Comparison of ENCODE assay signal across 9 cellular contexts in the genomic region with DNA sequence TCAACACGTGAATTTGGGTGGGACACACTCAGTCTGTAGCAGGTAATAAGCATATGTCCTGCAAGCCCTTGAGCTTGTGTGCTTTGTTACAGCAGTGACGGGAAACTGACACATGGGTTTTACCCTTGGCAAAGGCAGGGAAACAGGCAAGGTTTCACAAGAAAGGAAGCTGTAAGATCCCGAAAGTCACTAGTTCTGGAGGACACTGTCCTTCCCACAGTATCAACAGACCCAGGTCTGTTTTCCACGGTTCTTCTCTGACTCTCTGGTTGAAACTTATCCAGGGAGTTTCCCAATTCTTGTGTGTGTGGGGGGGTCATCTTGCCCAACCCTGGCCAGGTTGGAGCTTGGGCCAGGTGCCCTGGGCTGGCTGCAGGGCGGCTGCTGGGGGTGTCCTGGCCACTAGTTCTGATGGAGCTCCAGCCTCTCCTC. TPM values are rescaled to one million over a fixed set of nuclear protein-coding genes. Genes with fewer than 3 reads are reported as not detected.
A peak's percentile ranks its signal among the peaks of the same experiment; 100 is the strongest.
DNase-seq lines count a peak whose midpoint lies in the region; ATAC-seq, FAIRE-seq and TF ChIP-seq lines count a peak whose summit lies in the region.
"Had no signal": no experiment of that assay in that cellular context is flagged by ENCODE, and none has a peak within 500 bp of the region (broad histone marks: within the 10 kb centered on the region; RNA-seq: fewer than 3 reads in every experiment).

No MANE protein-coding gene starts in this region.

- no peaks in the 10 kb centered on the region for H3K36me3 ChIP-seq in MG63
- no peaks in the 10 kb centered on the region for H3K36me3 ChIP-seq in right lobe of liver
- no peaks in the 10 kb centered on the region for H3K36me3 ChIP-seq in upper lobe of right lung
- H3K36me3 ChIP-seq: neural progenitor cell had no signal

- H3K9me3 ChIP-seq in MG63 (no peaks in the 10 kb centered on the region), right lobe of liver (no peaks in the 10 kb centered on the region), upper lobe of right lung (no peaks in the 10 kb centered on the region)

- H3K4me1 Mint-ChIP-seq in dendritic cell treated with granulocyte-macrophage colony-stimulating factor and Interleukin-4, amounts not matched to agents 40 ng/mL and 50 ng/mL, for 4 days (ENCODE audit: low read depth), result peaks cover 11% of the 10 kb centered on the region

- WGBS in right lobe of liver (ENCODE audit: insufficient coverage, low coverage, low lambda C conversion rate, missing lambda C conversion rate), result 18% methylated on average over 3 of the region's 5 CpGs

- H3K4me1 ChIP-seq in right lobe of liver, result peaks cover 0 to 27% (median 12%) of the 10 kb centered on the region in 4 donors
- peaks cover 10% of the 10 kb centered on the region for H3K4me1 ChIP-seq in upper lobe of right lung
- H3K4me1 ChIP-seq: neural progenitor cell had no signal

- H3K4me3 Mint-ChIP-seq in dendritic cell treated with granulocyte-macrophage colony-stimulating factor and Interleukin-4, amounts not matched to agents 40 ng/mL and 50 ng/mL, for 4 days, result no peak overlapping the region

- peaks cover 21% of the 10 kb centered on the region for H3K27me3 Mint-ChIP-seq in dendritic cell treated with granulocyte-macrophage colony-stimulating factor and Interleukin-4, amounts not matched to agents 40 ng/mL and 50 ng/mL, for 4 days

- no peaks in the 10 kb centered on the region for H3K36me3 Mint-ChIP-seq in dendritic cell treated with granulocyte-macrophage colony-stimulating factor and Interleukin-4, amounts not matched to agents 40 ng/mL and 50 ng/mL, for 4 days (ENCODE audit: low read depth)
- H3K36me3 Mint-ChIP-seq: neural progenitor cell had no signal

- TF ChIP-seq POLR2A in right lobe of liver (IDR thresholded peaks at IDR 0.05), result peak; percentile 71

- TF ChIP-seq CTCF in right lobe of liver (IDR thresholded peaks at IDR 0.05) (no peak), upper lobe of right lung (IDR thresholded peaks at IDR 0.05) (no peak)

- FAIRE-seq in urothelium cell line (lab: Jason Lieb, UNC), result no peak

- peak overlapping the region; percentile 19 for H3K27ac Mint-ChIP-seq in dendritic cell treated with granulocyte-macrophage colony-stimulating factor and Interleukin-4, amounts not matched to agents 40 ng/mL and 50 ng/mL, for 4 days

- peak overlapping the region; percentile 70 to 81 (median 78) for H3K27ac ChIP-seq in right lobe of liver
- H3K27ac ChIP-seq in upper lobe of right lung, result peak overlapping the region; percentile 42
- H3K27ac ChIP-seq: neural progenitor cell had no signal

- H3K4me3 ChIP-seq in MG63, result no peak overlapping the region
- H3K4me3 ChIP-seq in right lobe of liver, result no peak overlapping the region
- no peak overlapping the region for H3K4me3 ChIP-seq in upper lobe of right lung
- H3K4me3 ChIP-seq: neural progenitor cell had no signal

- intact Hi-C loops in dendritic cell treated with granulocyte-macrophage colony-stimulating factor and Interleukin-4, amounts not matched to agents 40 ng/mL and 50 ng/mL, for 4 days (cut with micrococcal nuclease), result no loop called here
- intact Hi-C loops in right lobe of liver (cut with DNase I) (no loop called here), upper lobe of right lung (cut with DNase I) (no loop called here)

- DNase-seq in MG63 (peak; percentile 18), right lobe of liver (peak; percentile 77 to 86 (median 85)), upper lobe of right lung (no peak), urothelium cell line (ENCODE audit: low spot score) (no peak)

- H3K27me3 ChIP-seq in MG63, result no peaks in the 10 kb centered on the region
- no peaks in the 10 kb centered on the region for H3K27me3 ChIP-seq in right lobe of liver
- no peaks in the 10 kb centered on the region for H3K27me3 ChIP-seq in upper lobe of right lung
- H3K27me3 ChIP-seq: neural progenitor cell had no signal

- peaks cover 8% of the 10 kb centered on the region for H3K9me3 Mint-ChIP-seq in dendritic cell treated with granulocyte-macrophage colony-stimulating factor and Interleukin-4, amounts not matched to agents 40 ng/mL and 50 ng/mL, for 4 days

- ATAC-seq in right lobe of liver, result peak; percentile 77 to 85 (median 79)
- ATAC-seq in upper lobe of right lung, result peak; percentile 79
- no peak for ATAC-seq in activated CD4-positive, CD25-positive, alpha-beta regulatory T cell treated with anti-CD3 and anti-CD28 coated beads, Interleukin-2, amount 50 U/mL, for 24 hours
- ATAC-seq in HG02759 (IDR thresholded peaks at IDR 0.05; ENCODE audit: unreplicated experiment), result no peak

RNA-seq across cellular contexts. Expression of a gene that starts 29.3 kb away (rescaled TPM):
- 5.1 and 13.0 TPM in 2 replicates for total RNA-seq in MG63 (2014; rRNA removed; shearing (Covaris generic); ENCODE audit: low replicate concordance)
- total RNA-seq in right lobe of liver, result 10 to 100 TPM in 4 of 6 experiments, 1 to 10 TPM in 2; 3.0 to 28.5 (median 11.2) TPM
- total RNA-seq in upper lobe of right lung, result 17.8 TPM

RNA-seq across cellular contexts. Expression of a gene that starts 31.6 kb away (rescaled TPM):
- total RNA-seq in MG63 (2014; rRNA removed; shearing (Covaris generic); ENCODE audit: low replicate concordance), result not detected in 2 replicates
- total RNA-seq in right lobe of liver (1 to 10 TPM in 2 of 6 experiments, under 1 TPM in 2, not detected in 2; 0.06 to 1.2 (median 0.75) TPM), upper lobe of right lung (0.49 TPM)
- total RNA-seq: activated CD8-positive, alpha-beta memory T cell treated with anti-CD3 and anti-CD28 coated beads for 36 hours had no signal

Comparison
In these comparisons a context has a peak if more than half of its experiments do, and no peak if none do; other contexts are left out.
1. DNase-seq: peak in MG63 (single experiment) and right lobe of liver (3 of 3); none in upper lobe of right lung (single experiment) and urothelium cell line (single experiment).
2. ATAC-seq: peak in right lobe of liver (4 of 4) and upper lobe of right lung (single experiment); none in activated CD4-positive, CD25-positive, alpha-beta regulatory T cell treated with anti-CD3 and anti-CD28 coated beads, Interleukin-2, amount 50 U/mL, for 24 hours (0 of 2) and HG02759 (single experiment).